Comparison of ENCODE assay signal across 8 cellular contexts in genomic region chr19:7533281-7533819, GRCh38. TPM values are rescaled to one million over a fixed set of nuclear protein-coding genes. Genes with fewer than 3 reads are reported as not detected.
DNase-seq lines count a peak whose midpoint lies in the region; ATAC-seq and TF ChIP-seq lines count a peak whose summit lies in the region.

No MANE protein-coding gene starts in this region.

- peak overlapping the region; percentile 49 for H3K27ac Mint-ChIP-seq in WTC11
- H3K27ac Mint-ChIP-seq in neural progenitor cell, result peak overlapping the region; percentile 72

- peak overlapping the region; percentile 48 for H3K9ac ChIP-seq in neural progenitor cell

- H3K27ac ChIP-seq in neural progenitor cell, result peak overlapping the region; percentile 42

- CTCF ChIA-PET in WTC11 (lab: Charles Lee), result interaction anchor here (1.1 to 2.9 kb wide), 5 partner anchors 11 to 179 kb away, joined by 3 to 10 read pairs (median 5); partner anchors contain the start of genes MCOLN1 and TRAPPC5

- no peak for TF ChIP-seq CTCF in WTC11 (IDR thresholded peaks at IDR 0.05)
- TF ChIP-seq CTCF in fibroblast of villous mesenchyme (IDR thresholded peaks at IDR 0.05; ENCODE audit: insufficient read depth, low read depth, low read length), result no peak
- no peak for TF ChIP-seq CTCF in neural progenitor cell (IDR thresholded peaks at IDR 0.05)

- peak overlapping the region; percentile 44; the same call in 1 of the 2 replicates for H3K4me3 ChIP-seq in GM08714 (ENCODE audit: low read length)
- peak overlapping the region; percentile 97 for H3K4me3 ChIP-seq in fibroblast of villous mesenchyme (ENCODE audit: low read depth, low read length)
- peak overlapping the region; percentile 95 for H3K4me3 ChIP-seq in neural progenitor cell

- H3K27me3 Mint-ChIP-seq in WTC11 (ENCODE audit: low read depth) (no peaks in the 10 kb centered on the region), neural progenitor cell (ENCODE audit: insufficient read depth, low read depth) (peaks cover 4% of the 10 kb centered on the region)

- peaks cover 14% of the 10 kb centered on the region for H3F3A ChIP-seq in neural progenitor cell (ENCODE audit: low read depth)

- H3K79me2 ChIP-seq in neural progenitor cell (ENCODE audit: low read depth), result no peaks in the 10 kb centered on the region

- H3K27me3 ChIP-seq in neural progenitor cell, result no peaks in the 10 kb centered on the region

- H3K36me3 Mint-ChIP-seq in WTC11 (peaks cover 10% of the 10 kb centered on the region; the same call in 1 of the 2 replicates), neural progenitor cell (peaks cover 3% of the 10 kb centered on the region)

- no peaks in the 10 kb centered on the region for H4K20me1 ChIP-seq in neural progenitor cell (ENCODE audit: low read depth)

- ATAC-seq in WTC11 (peak; percentile 11), HG02610 (IDR thresholded peaks at IDR 0.05; ENCODE audit: unreplicated experiment) (no peak)

- peak overlapping the region; percentile 75 for H2AFZ ChIP-seq in neural progenitor cell (replicated peaks)

- no peaks in the 10 kb centered on the region for H3K9me3 ChIP-seq in neural progenitor cell (ENCODE audit: low read depth)

- H3K4me2 ChIP-seq in neural progenitor cell, result peak overlapping the region; percentile 90

- H3K9me3 Mint-ChIP-seq in WTC11, result no peaks in the 10 kb centered on the region
- H3K9me3 Mint-ChIP-seq in neural progenitor cell, result no peaks in the 10 kb centered on the region

- POLR2A ChIA-PET in WTC11 (lab: Charles Lee), result interaction anchor here (0.7 kb wide), 1 partner anchor 26 kb away, joined by 3 read pairs; no protein-coding TSS in a partner anchor

- H3K36me3 ChIP-seq in neural progenitor cell, result no peaks in the 10 kb centered on the region

- no peaks in the 10 kb centered on the region for H3K4me1 ChIP-seq in neural progenitor cell

- H3K4me3 Mint-ChIP-seq in WTC11 (peak overlapping the region; percentile 97), neural progenitor cell (peak overlapping the region; percentile 98)

- DNase-seq in WTC11 (ENCODE audit: low spot score) (peak; percentile 66), fibroblast of villous mesenchyme (ENCODE audit: low read depth) (peak; percentile 55), neural progenitor cell (ENCODE audit: low spot score) (peak; percentile 35), NCI-H1694 treated with DMSO at 0.1 percent for 48 hours (lab: John Stamatoyannopoulos, UW) (no peak), NCI-H446 (lab: John Stamatoyannopoulos, UW) (no peak), middle frontal gyrus (ENCODE audit: extremely low spot score, low spot score) (no peak)

- H3K4me1 Mint-ChIP-seq in WTC11, result peaks cover 4% of the 10 kb centered on the region; the same call in 1 of the 2 replicates
- H3K4me1 Mint-ChIP-seq in neural progenitor cell, result peaks cover 5% of the 10 kb centered on the region

TF ChIP-seq in WTC11, 78 proteins besides CTCF, POLR2A, EP300 and RAD21:
- TF ChIP-seq CBFB (CRISPR knock-in tag; IDR thresholded peaks at IDR 0.05; ENCODE audit: low read depth) (no peak), ETV6 (CRISPR knock-in tag; IDR thresholded peaks at IDR 0.05) (peak; percentile 9; the same call in 1 of the 2 replicates), SMAD4 (CRISPR knock-in tag; IDR thresholded peaks at IDR 0.05) (no peak), CREB1 (CRISPR knock-in tag; IDR thresholded peaks at IDR 0.05) (no peak), ZNF416 (CRISPR knock-in tag; IDR thresholded peaks at IDR 0.05) (no peak), GABPB1 (CRISPR knock-in tag; IDR thresholded peaks at IDR 0.05) (no peak), HMGA2 (CRISPR knock-in tag; IDR thresholded peaks at IDR 0.05) (no peak), FOXP4 (CRISPR knock-in tag; IDR thresholded peaks at IDR 0.05) (no peak), FOXP1 (CRISPR knock-in tag; IDR thresholded peaks at IDR 0.05; ENCODE audit: borderline replicate concordance) (no peak), E2F5 (CRISPR knock-in tag; IDR thresholded peaks at IDR 0.05) (no peak), PRDM15 (CRISPR knock-in tag; IDR thresholded peaks at IDR 0.05) (0 out of 2 replicates have a peak, but pooled peaks have one; percentile 43), ATF3 (CRISPR knock-in tag; conservative IDR thresholded peaks at IDR 0.05) (no peak), GTF2I (CRISPR knock-in tag; conservative IDR thresholded peaks at IDR 0.05) (peak; percentile 79; the same call in 1 of the 2 replicates), SOX15 (CRISPR knock-in tag; IDR thresholded peaks at IDR 0.05) (no peak)

RNA-seq across cellular contexts. Expression of gene PNPLA6, which starts 2.2 kb away (rescaled TPM):
- total RNA-seq in WTC11 (2021) (149 to 156 TPM (median 150 TPM) in 3 replicates), fibroblast of villous mesenchyme (101 and 106 TPM in 2 replicates), neural progenitor cell (ENCODE audit: low replicate concordance) (25.5 and 78.9 TPM in 2 replicates)

RNA-seq across cellular contexts. Expression of gene MCOLN1, which starts 10.9 kb away (rescaled TPM):
- 15.0 to 19.7 TPM (median 16.7 TPM) in 3 replicates for total RNA-seq in WTC11 (2021)
- total RNA-seq in fibroblast of villous mesenchyme, result 5.5 and 8.6 TPM in 2 replicates
- total RNA-seq in neural progenitor cell (ENCODE audit: low replicate concordance), result 6.6 and 7.1 TPM in 2 replicates

RNA-seq across cellular contexts. Expression of gene ZNF358, which starts 17.4 kb away (rescaled TPM):
- total RNA-seq in WTC11 (2021) (37.5 to 47.5 TPM (median 47.3 TPM) in 3 replicates), fibroblast of villous mesenchyme (13.8 and 20.9 TPM in 2 replicates), neural progenitor cell (ENCODE audit: low replicate concordance) (16.9 and 50.3 TPM in 2 replicates)

RNA-seq across cellular contexts. Expression of gene PEX11G, which starts 44.5 kb away (rescaled TPM):
- 4.3 to 5.9 TPM (median 5.7 TPM) in 3 replicates for total RNA-seq in WTC11 (2021)
- total RNA-seq in fibroblast of villous mesenchyme, result 2.3 and 2.6 TPM in 2 replicates
- 1.0 and 5.7 TPM in 2 replicates for total RNA-seq in neural progenitor cell (ENCODE audit: low replicate concordance)

Comparison
In these comparisons a context has a peak if more than half of its experiments do, and no peak if none do; other contexts are left out.
1. H3K4me3 ChIP-seq: peak in every context shown above with its lines; median percentile 97 in fibroblast of villous mesenchyme; 95 in neural progenitor cell; 44 in GM08714.
2. DNase-seq: peak in WTC11 (single experiment), fibroblast of villous mesenchyme (single experiment) and neural progenitor cell (single experiment); none in NCI-H1694 treated with DMSO at 0.1 percent for 48 hours (single experiment), NCI-H446 (0 of 2) and middle frontal gyrus (single experiment).